Comparison of ENCODE assay signal across 28 cellular contexts in the genomic region with DNA sequence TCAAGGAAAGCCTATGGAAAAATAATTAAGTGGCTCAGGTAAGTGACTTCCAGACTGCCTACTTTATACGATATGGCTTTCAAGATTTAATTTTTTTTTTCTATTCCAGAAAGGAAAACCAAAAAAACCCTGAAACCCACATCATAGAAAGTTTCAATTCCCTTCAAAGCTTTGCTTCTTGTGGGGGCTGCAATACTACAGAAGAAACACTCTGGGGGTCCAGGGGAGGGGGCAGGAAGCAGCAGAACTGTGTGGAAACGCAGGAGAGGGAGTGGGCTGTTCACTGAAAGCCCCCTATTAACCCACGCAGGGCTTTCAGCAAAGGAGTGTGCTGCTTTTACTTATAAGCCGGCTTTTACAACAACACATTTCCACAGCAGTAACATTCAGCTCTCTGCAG.
"Had no signal": no experiment of that assay in that cellular context is flagged by ENCODE, and none has a peak within 500 bp of the region (broad histone marks: within the 10 kb centered on the region; RNA-seq: fewer than 3 reads in every experiment).

No MANE protein-coding gene starts in this region.

- H3K36me3 ChIP-seq: colonic mucosa, gastroesophageal sphincter, left ventricle myocardium inferior, stomach, thyroid gland, upper lobe of left lung, vagina had no signal

- ATAC-seq: gastroesophageal sphincter; psoas muscle; stimulated activated naive B cell treated with anti-CD40 and anti-IgM and Interleukin-4, amounts not matched to agents 10 μg/mL and 1 μg/mL and 100 μg/mL, for 72 hours had no signal

- H3K9me3 ChIP-seq: colonic mucosa, gastroesophageal sphincter, left ventricle myocardium inferior, stomach, thyroid gland, upper lobe of left lung, vagina had no signal

- H3K27ac ChIP-seq: colonic mucosa, gastroesophageal sphincter, hepatocyte, left ventricle myocardium inferior, parathyroid adenoma, psoas muscle, stomach, thyroid gland, upper lobe of left lung, vagina had no signal

- DNase-seq: activated CD4-positive, alpha-beta memory T cell treated with anti-CD3 and anti-CD28 coated beads for 36 hours; activated CD4-positive, alpha-beta T cell treated with anti-CD3 and anti-CD28 coated beads, Interleukin-2, amount 10 ng/mL, durations not matched to agents 24 days and 14 days; activated CD4-positive, CD25-positive, alpha-beta regulatory T cell treated with anti-CD3 and anti-CD28 coated beads, Interleukin-2, amount 50 U/mL, for 72 hours; activated T-cell treated with anti-CD3 and anti-CD28 coated beads, Interleukin-2, amount 50 U/mL, for 48 hours; anterior cingulate cortex; cerebellar nuclear complex; colonic mucosa; effector memory CD4-positive, alpha-beta T cell; erythroblast; left ventricle myocardium inferior; naive B cell; occipital lobe; psoas muscle; stimulated activated CD4-positive, alpha-beta T cell treated with anti-CD3 and anti-CD28 coated beads, Interleukin-1b, Interleukin-23, amount 100 ng/mL, for 48 hours; stimulated activated naive B cell treated with anti-CD40 and anti-IgM and Interleukin-4, amounts not matched to agents 10 μg/mL and 1 μg/mL and 100 μg/mL, for 72 hours; stomach; T-helper 2 cell; thyroid gland; upper lobe of left lung had no signal

- H3K27ac Mint-ChIP-seq: activated CD4-positive, alpha-beta memory T cell treated with anti-CD3 and anti-CD28 coated beads for 36 hours; activated CD4-positive, alpha-beta T cell treated with anti-CD3 and anti-CD28 coated beads, Interleukin-2, amount 10 ng/mL, durations not matched to agents 24 days and 14 days; activated naive CD8-positive, alpha-beta T cell; activated T-helper 2 cell treated with anti-CD3 and anti-CD28 coated beads, Interferon-gamma antibody, Interleukin-2, Interleukin-4, amounts not matched to agents 10 μg/mL and 5 μg/mL and 100 μg/mL, durations not matched to agents 14 hours and 24 hours and 36 hours; naive B cell; stimulated activated naive B cell treated with anti-CD40 and anti-IgM and Interleukin-4, amounts not matched to agents 10 μg/mL and 1 μg/mL and 100 μg/mL, for 72 hours had no signal

- H3K9me3 Mint-ChIP-seq: activated CD4-positive, alpha-beta memory T cell treated with anti-CD3 and anti-CD28 coated beads for 36 hours; activated CD4-positive, alpha-beta T cell treated with anti-CD3 and anti-CD28 coated beads, Interleukin-2, amount 10 ng/mL, durations not matched to agents 24 days and 14 days; activated T-helper 2 cell treated with anti-CD3 and anti-CD28 coated beads, Interferon-gamma antibody, Interleukin-2, Interleukin-4, amounts not matched to agents 10 μg/mL and 5 μg/mL and 100 μg/mL, durations not matched to agents 14 hours and 24 hours and 36 hours; neural crest cell; stimulated activated naive B cell treated with anti-CD40 and anti-IgM and Interleukin-4, amounts not matched to agents 10 μg/mL and 1 μg/mL and 100 μg/mL, for 72 hours had no signal

- H3K9ac ChIP-seq: parathyroid adenoma had no signal

- H3K4me3 Mint-ChIP-seq: activated CD4-positive, alpha-beta memory T cell treated with anti-CD3 and anti-CD28 coated beads for 36 hours; activated CD4-positive, alpha-beta T cell treated with anti-CD3 and anti-CD28 coated beads, Interleukin-2, amount 10 ng/mL, durations not matched to agents 24 days and 14 days; activated naive CD8-positive, alpha-beta T cell; naive B cell; neural crest cell; stimulated activated naive B cell treated with anti-CD40 and anti-IgM and Interleukin-4, amounts not matched to agents 10 μg/mL and 1 μg/mL and 100 μg/mL, for 72 hours had no signal

- H3K27me3 ChIP-seq: colonic mucosa, gastroesophageal sphincter, hepatocyte, stomach, thyroid gland, upper lobe of left lung, vagina had no signal

- H3K36me3 Mint-ChIP-seq: activated CD4-positive, alpha-beta memory T cell treated with anti-CD3 and anti-CD28 coated beads for 36 hours; activated naive CD8-positive, alpha-beta T cell; naive B cell; stimulated activated naive B cell treated with anti-CD40 and anti-IgM and Interleukin-4, amounts not matched to agents 10 μg/mL and 1 μg/mL and 100 μg/mL, for 72 hours had no signal

- H3K4me1 ChIP-seq: colonic mucosa, gastroesophageal sphincter, parathyroid adenoma, psoas muscle, thyroid gland, upper lobe of left lung, vagina had no signal

- H3K4me3 ChIP-seq: colonic mucosa, gastroesophageal sphincter, hepatocyte, left ventricle myocardium inferior, lung, psoas muscle, smooth muscle cell, stomach, thyroid gland, upper lobe of left lung, vagina had no signal

- H3K4me1 Mint-ChIP-seq: naive B cell had no signal
